Comparison of ENCODE assay signal across 8 cellular contexts in the genomic region with DNA sequence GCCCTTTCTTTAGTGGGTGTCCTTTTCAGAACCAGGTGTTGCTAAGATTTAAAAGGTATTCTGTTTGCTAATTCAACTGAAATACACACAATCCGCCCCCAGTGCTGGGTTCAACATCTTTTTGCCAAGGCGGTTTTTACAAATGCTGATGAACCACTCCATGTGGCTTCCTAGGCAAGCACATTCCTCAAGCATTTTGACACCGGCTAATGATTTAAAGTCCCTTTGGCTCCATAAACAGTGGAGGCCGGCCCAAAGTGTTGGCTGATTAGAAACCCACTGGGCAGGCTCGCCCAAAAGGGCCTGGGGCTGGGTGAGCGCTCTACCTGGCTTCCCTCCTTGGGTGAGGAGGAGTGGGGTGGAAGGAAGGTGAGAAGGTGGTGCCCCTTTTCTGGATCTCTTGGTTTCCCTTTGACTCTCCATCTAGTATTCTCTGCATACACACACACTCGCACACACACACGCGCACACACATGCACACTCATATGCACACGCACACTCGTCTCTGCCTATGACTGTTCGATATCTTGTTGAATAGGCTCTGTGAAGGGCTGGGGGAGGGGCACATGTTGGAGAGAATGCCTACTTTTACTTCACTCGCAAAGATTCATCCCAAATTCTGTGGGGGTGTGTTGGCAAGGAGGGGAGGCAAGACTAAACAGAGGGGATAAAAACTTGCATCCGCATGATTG.
DNase-seq lines count a peak whose midpoint lies in the region; ATAC-seq and TF ChIP-seq lines count a peak whose summit lies in the region.

No MANE protein-coding gene starts in this region.

- peaks cover under 1% of the 10 kb centered on the region for H3K36me3 Mint-ChIP-seq in IgD-negative memory B cell
- H3K36me3 Mint-ChIP-seq in activated naive CD8-positive, alpha-beta T cell treated with anti-CD3 and anti-CD28 coated beads for 36 hours: no peaks in the 10 kb centered on the region
- no peaks in the 10 kb centered on the region for H3K36me3 Mint-ChIP-seq in stimulated activated memory B cell treated with anti-CD40 and anti-IgM and Interleukin-4, amounts not matched to agents 10 μg/mL and 1 μg/mL and 100 μg/mL, for 72 hours

- H3K9me3 Mint-ChIP-seq in IgD-negative memory B cell: no peaks in the 10 kb centered on the region
- H3K9me3 Mint-ChIP-seq in activated naive CD8-positive, alpha-beta T cell treated with anti-CD3 and anti-CD28 coated beads for 36 hours: no peaks in the 10 kb centered on the region
- H3K9me3 Mint-ChIP-seq in stimulated activated memory B cell treated with anti-CD40 and anti-IgM and Interleukin-4, amounts not matched to agents 10 μg/mL and 1 μg/mL and 100 μg/mL, for 72 hours: no peaks in the 10 kb centered on the region

- peak; percentile 2 for DNase-seq in activated naive CD8-positive, alpha-beta T cell treated with anti-CD3 and anti-CD28 coated beads for 36 hours
- DNase-seq in iPS-NIHi7 (ENCODE audit: extremely low spot score): peak; percentile 57
- DNase-seq in GM13976 (ENCODE audit: low spot score): no peak
- DNase-seq in erythroblast (lab: John Stamatoyannopoulos, UW): no peak
- DNase-seq in anterior cingulate cortex (lab: John Stamatoyannopoulos, UW): no peak

- H3K4me3 Mint-ChIP-seq in IgD-negative memory B cell: peak overlapping the region in 3 of 4 donors; percentile 76 to 92 (median 79)
- H3K4me3 Mint-ChIP-seq in activated naive CD8-positive, alpha-beta T cell treated with anti-CD3 and anti-CD28 coated beads for 36 hours: peak overlapping the region; percentile 76
- H3K4me3 Mint-ChIP-seq in stimulated activated memory B cell treated with anti-CD40 and anti-IgM and Interleukin-4, amounts not matched to agents 10 μg/mL and 1 μg/mL and 100 μg/mL, for 72 hours: peak overlapping the region; percentile 81

- peaks cover 16% of the 10 kb centered on the region for H3K27me3 Mint-ChIP-seq in IgD-negative memory B cell
- H3K27me3 Mint-ChIP-seq in activated naive CD8-positive, alpha-beta T cell treated with anti-CD3 and anti-CD28 coated beads for 36 hours: peaks cover 13% of the 10 kb centered on the region
- H3K27me3 Mint-ChIP-seq in stimulated activated memory B cell treated with anti-CD40 and anti-IgM and Interleukin-4, amounts not matched to agents 10 μg/mL and 1 μg/mL and 100 μg/mL, for 72 hours: peaks cover 11% of the 10 kb centered on the region

- no peak for ATAC-seq in stimulated activated memory B cell treated with anti-CD40 and anti-IgM and Interleukin-4, amounts not matched to agents 10 μg/mL and 1 μg/mL and 100 μg/mL, for 72 hours
- ATAC-seq in HG02623 (IDR thresholded peaks at IDR 0.05; ENCODE audit: unreplicated experiment): no peak

- H3K27ac Mint-ChIP-seq in IgD-negative memory B cell: no peak overlapping the region
- H3K27ac Mint-ChIP-seq in activated naive CD8-positive, alpha-beta T cell treated with anti-CD3 and anti-CD28 coated beads for 36 hours: no peak overlapping the region
- H3K27ac Mint-ChIP-seq in stimulated activated memory B cell treated with anti-CD40 and anti-IgM and Interleukin-4, amounts not matched to agents 10 μg/mL and 1 μg/mL and 100 μg/mL, for 72 hours: peak overlapping the region; percentile 54

- TF ChIP-seq POLR2A in erythroblast (IDR thresholded peaks at IDR 0.05; ENCODE audit: low read length): no peak

- no peak for TF ChIP-seq CTCF in GM13976 (IDR thresholded peaks at IDR 0.05; ENCODE audit: borderline replicate concordance, control extremely low read depth, extremely low read depth, insufficient read depth, missing control alignments)

- in situ Hi-C loops in GM13976 (cut with MboI; ENCODE audit: low sequenced_read_pairs, unreplicated experiment): no loop called here

- peaks cover 14 to 25% (median 20%) of the 10 kb centered on the region in 3 donors for H3K4me1 Mint-ChIP-seq in IgD-negative memory B cell
- H3K4me1 Mint-ChIP-seq in activated naive CD8-positive, alpha-beta T cell treated with anti-CD3 and anti-CD28 coated beads for 36 hours: peaks cover 12% of the 10 kb centered on the region
- peaks cover 33% of the 10 kb centered on the region for H3K4me1 Mint-ChIP-seq in stimulated activated memory B cell treated with anti-CD40 and anti-IgM and Interleukin-4, amounts not matched to agents 10 μg/mL and 1 μg/mL and 100 μg/mL, for 72 hours

Comparison
In these comparisons a context has a peak if more than half of its experiments do, and no peak if none do; other contexts are left out.
1. DNase-seq: peak in activated naive CD8-positive, alpha-beta T cell treated with anti-CD3 and anti-CD28 coated beads for 36 hours (single experiment) and iPS-NIHi7 (single experiment); none in GM13976 (single experiment), erythroblast (0 of 2) and anterior cingulate cortex (0 of 58).
2. Peak in every context shown above with its lines, with median percentiles within 50 percentile points of each other: H3K4me3 Mint-ChIP-seq.